9 cellular contexts compared by ENCODE assay signal in genomic region chr10:127977368-127978009, GRCh38.
DNase-seq lines count a peak whose midpoint lies in the region; ATAC-seq and TF ChIP-seq lines count a peak whose summit lies in the region.
"Had no signal": no experiment of that assay in that cellular context is flagged by ENCODE, and none has a peak within 500 bp of the region (broad histone marks: within the 10 kb centered on the region; RNA-seq: fewer than 3 reads in every experiment).

No MANE protein-coding gene starts in this region.

- peaks cover 25% of the 10 kb centered on the region for H3K4me1 ChIP-seq in PC-9 (replicated peaks; ENCODE audit: insufficient read depth)

- H2AFZ ChIP-seq in PC-9 = no peak overlapping the region

- no TSS peak for BruUV-seq in PC-9 (replicated peaks; lab: Mats Ljungman, UMichigan)

- H3K27ac ChIP-seq in PC-9 = peak overlapping the region; percentile 60
- peak overlapping the region; percentile 30 for H3K27ac ChIP-seq in caudate nucleus (ENCODE audit: low read depth, low read length)
- H3K27ac ChIP-seq in substantia nigra (ENCODE audit: low read depth, low read length, poor library complexity, severe bottlenecking) = peak overlapping the region; percentile 40

- H4K20me1 ChIP-seq in PC-9 (ENCODE audit: insufficient read depth) = no peaks in the 10 kb centered on the region

- no peaks in the 10 kb centered on the region for H3K9me3 ChIP-seq in PC-9 (ENCODE audit: insufficient read depth, low read depth)

- H3K4me2 ChIP-seq in PC-9 = peak overlapping the region; percentile 60

- 37 to 41% methylated on average over 12 of the region's 12 CpGs for WGBS in lower leg skin, 2 donors

- ATAC-seq in HG03135 (IDR thresholded peaks at IDR 0.05; ENCODE audit: unreplicated experiment) = no peak

- TF ChIP-seq POLR2A in lower leg skin (IDR thresholded peaks at IDR 0.05) = no peak

- no peaks in the 10 kb centered on the region for H3K9me2 ChIP-seq in PC-9 (ENCODE audit: insufficient read depth)

- intact Hi-C loops in PC-9 (cut with micrococcal nuclease; ENCODE audit: unreplicated experiment) (loop anchor here (2.0 kb wide), 2 partner anchors 33 to 55 kb away; no protein-coding TSS in a partner anchor), lower leg skin (cut with DNase I; ENCODE audit: low total_unique reads) (no loop called here)

- POLR2A ChIA-PET in PC-9 (lab: Charles Lee; ENCODE audit: unreplicated experiment) = interaction anchor here (0.6 kb wide), 1 partner anchor 69 kb away, joined by 4 read pairs; no protein-coding TSS in a partner anchor

- no peaks in the 10 kb centered on the region for H3K36me3 ChIP-seq in PC-9 (ENCODE audit: low read depth)

- DNase-seq in PC-9 (peak; percentile 55 to 58), caudate nucleus (lab: John Stamatoyannopoulos, UW) (peak in 45 of 61 donors; percentile 19 to 82 (median 47)), lower leg skin (ENCODE audit: low spot score in 2 of 2) (peak; percentile 62 to 93), substantia nigra (lab: John Stamatoyannopoulos, UW) (peak in 47 of 49 donors; percentile 19 to 91 (median 72)), DMS53 (lab: John Stamatoyannopoulos, UW) (no peak), NCI-H82 (lab: John Stamatoyannopoulos, UW) (no peak), NCI-H2171 treated with DMSO at 0.1 percent for 48 hours (lab: John Stamatoyannopoulos, UW) (no peak)
- DNase-seq: naive B cell had no signal

- H3F3A ChIP-seq in PC-9 (ENCODE audit: insufficient read depth, low read depth) = no peaks in the 10 kb centered on the region

- no peaks in the 10 kb centered on the region for H3K79me2 ChIP-seq in PC-9 (ENCODE audit: low read depth)

- H3K4me3 ChIP-seq in PC-9 (no peak overlapping the region; the same call in 1 of the 2 replicates), lower leg skin (ENCODE audit: low read depth, poor library complexity, severe bottlenecking) (no peak overlapping the region)

- no peaks in the 10 kb centered on the region for H3K27me3 ChIP-seq in PC-9 (ENCODE audit: insufficient read depth, low read depth)

- TF ChIP-seq CTCF in PC-9 (conservative IDR thresholded peaks at IDR 0.05) (no peak), lower leg skin (IDR thresholded peaks at IDR 0.05) (no peak)

- CTCF ChIA-PET in PC-9 (lab: Charles Lee) = no interaction called here

Comparison
In these comparisons a context has a peak if more than half of its experiments do, and no peak if none do; other contexts are left out.
1. DNase-seq: peak in PC-9 (2 of 2), caudate nucleus (45 of 61), lower leg skin (2 of 2) and substantia nigra (47 of 49); none in DMS53 (single experiment), NCI-H82 (single experiment) and NCI-H2171 treated with DMSO at 0.1 percent for 48 hours (single experiment).
2. Peak in every context shown above with its lines, with median percentiles within 50 percentile points of each other: H3K27ac ChIP-seq.